ENCODE assay signal across 26 cellular contexts in the genomic region with DNA sequence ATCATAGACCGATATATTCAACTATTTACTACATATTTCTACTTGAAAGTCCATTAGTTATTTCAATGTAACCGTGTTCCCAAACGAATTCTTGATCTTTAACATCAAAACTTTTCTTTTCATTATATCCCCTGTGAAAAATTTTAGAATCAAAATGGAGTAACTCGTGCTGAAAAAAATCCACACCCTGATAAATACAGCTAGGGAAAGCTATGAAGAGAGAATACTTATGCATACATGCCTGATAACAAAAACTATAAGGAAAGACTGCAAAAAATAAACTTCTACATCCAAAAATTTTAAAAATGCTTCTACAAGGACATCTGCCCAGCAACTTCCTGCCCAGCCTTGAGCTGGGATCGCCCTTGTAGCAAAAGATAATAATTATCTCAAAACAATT.
"Had no signal": no experiment of that assay in that cellular context is flagged by ENCODE, and none has a peak within 500 bp of the region (broad histone marks: within the 10 kb centered on the region; RNA-seq: fewer than 3 reads in every experiment).

No MANE protein-coding gene starts in this region.

- H3K36me3 ChIP-seq: stomach, thoracic aorta, thyroid gland, tibial artery, tibial nerve, transverse colon, upper lobe of left lung, upper lobe of right lung, uterus, vagina had no signal

- H3K4me1 ChIP-seq: stomach, testis, thyroid gland, tibial artery, tibial nerve, transverse colon, upper lobe of left lung, upper lobe of right lung, uterus, vagina had no signal

- DNase-seq: stimulated activated CD4-positive, alpha-beta T cell treated with anti-CD3 and anti-CD28 coated beads, Interleukin-2, amount 100 ng/mL, for 48 hours; stimulated activated CD4-positive, alpha-beta T cell treated with anti-CD3 and anti-CD28 coated beads, Interleukin-4, amount 100 ng/mL, for 1 hour; stimulated activated CD4-positive, alpha-beta T cell treated with anti-CD3 and anti-CD28 coated beads, Interleukin-4, amount 100 ng/mL, for 24 hours; stimulated activated CD4-positive, alpha-beta T cell treated with anti-CD3 and anti-CD28 coated beads, Interleukin-4, amount 100 ng/mL, for 4 hours; stimulated activated CD8-positive, alpha-beta memory T cell treated with anti-CD3 and anti-CD28 coated beads, Interleukin-4, amount 100 ng/mL, for 48 hours; stimulated activated naive B cell treated with anti-CD40 and anti-IgM and Interleukin-4, amounts not matched to agents 10 μg/mL and 1 μg/mL and 100 μg/mL, for 72 hours; stimulated activated naive CD4-positive, alpha-beta T cell; stimulated activated naive CD4-positive, alpha-beta T cell treated with Interleukin-2 at 50 U/mL for 16 hours; stimulated activated naive CD8-positive, alpha-beta T cell treated with anti-CD3 and anti-CD28 coated beads, Interleukin-15, amount 100 ng/mL, for 72 hours; stimulated activated naive CD8-positive, alpha-beta T cell treated with anti-CD3 and anti-CD28 coated beads, Interleukin-15, Interleukin-2, amounts not matched to agents 100 U/mL and 50 U/mL, for 24 hours; stomach; substantia nigra; testis; thyroid gland; tibial artery; transverse colon; trophoblast cell; upper lobe of left lung; upper lobe of right lung; uterus had no signal

- H3K27ac ChIP-seq: stomach, testis, thoracic aorta, thyroid gland, tibial artery, tibial nerve, transverse colon, upper lobe of left lung, upper lobe of right lung, uterus, vagina had no signal

- H3K4me3 ChIP-seq: stomach, testis, thoracic aorta, thyroid gland, tibial artery, tibial nerve, transverse colon, upper lobe of left lung, upper lobe of right lung, uterus, vagina had no signal

- H3K27me3 ChIP-seq: stomach, testis, thyroid gland, tibial artery, tibial nerve, transverse colon, upper lobe of left lung, upper lobe of right lung, uterus, vagina had no signal

- ATAC-seq: stimulated activated effector memory CD8-positive, alpha-beta T cell treated with anti-CD3 and anti-CD28 coated beads, Interleukin-12 subunit alpha, Interleukin-12 subunit beta, amount 100 ng/mL, for 72 hours; stimulated activated memory B cell treated with anti-CD40 and anti-IgM and Interleukin-4, amounts not matched to agents 10 μg/mL and 1 μg/mL and 100 μg/mL, for 72 hours; stimulated activated naive B cell treated with anti-CD40 and anti-IgM and Interleukin-4, amounts not matched to agents 10 μg/mL and 1 μg/mL and 100 μg/mL, for 72 hours; stimulated activated naive CD8-positive, alpha-beta T cell treated with anti-CD3 and anti-CD28 coated beads, Interleukin-15, amount 100 ng/mL, for 72 hours; stimulated activated naive CD8-positive, alpha-beta T cell treated with anti-CD3 and anti-CD28 coated beads, Interleukin-15, Interleukin-2, amounts not matched to agents 100 U/mL and 50 U/mL, for 24 hours; upper lobe of right lung had no signal

- H3K9me3 ChIP-seq: testis, thoracic aorta, thyroid gland, tibial artery, tibial nerve, upper lobe of left lung, upper lobe of right lung, uterus, vagina had no signal

- FAIRE-seq: urothelium cell line had no signal
